Comparison of ENCODE assay signal across 19 cellular contexts in genomic region chr21:26554365-26554764, GRCh38. TPM values are rescaled to one million over a fixed set of nuclear protein-coding genes. Genes with fewer than 3 reads are reported as not detected.
"Had no signal": no experiment of that assay in that cellular context is flagged by ENCODE, and none has a peak within 500 bp of the region (broad histone marks: within the 10 kb centered on the region; RNA-seq: fewer than 3 reads in every experiment).

No MANE protein-coding gene starts in this region.

- H3K27me3 Mint-ChIP-seq: activated CD4-positive, alpha-beta T cell treated with anti-CD3 and anti-CD28 coated beads for 36 hours had no signal

- H3K4me3 Mint-ChIP-seq: activated CD4-positive, alpha-beta T cell treated with anti-CD3 and anti-CD28 coated beads for 36 hours; activated naive CD8-positive, alpha-beta T cell; activated T-helper 1 cell treated with anti-CD3 and anti-CD28 coated beads, Interleukin-12 subunit alpha, Interleukin-12 subunit beta, Interleukin-2, Interleukin-4 antibody, amounts not matched to agents 30 ng/mL and 10 ng/mL and 1 ng/mL, durations not matched to agents 14 hours and 24 hours and 36 hours; natural killer cell; stimulated activated effector memory CD8-positive, alpha-beta T cell treated with anti-CD3 and anti-CD28 coated beads, Interleukin-12 subunit alpha, Interleukin-12 subunit beta, amount 100 ng/mL, for 72 hours; WTC11 had no signal

- H3K27ac Mint-ChIP-seq: activated CD4-positive, alpha-beta T cell treated with anti-CD3 and anti-CD28 coated beads for 36 hours; activated naive CD8-positive, alpha-beta T cell; activated T-helper 1 cell treated with anti-CD3 and anti-CD28 coated beads, Interleukin-12 subunit alpha, Interleukin-12 subunit beta, Interleukin-2, Interleukin-4 antibody, amounts not matched to agents 30 ng/mL and 10 ng/mL and 1 ng/mL, durations not matched to agents 14 hours and 24 hours and 36 hours; natural killer cell; stimulated activated effector memory CD8-positive, alpha-beta T cell treated with anti-CD3 and anti-CD28 coated beads, Interleukin-12 subunit alpha, Interleukin-12 subunit beta, amount 100 ng/mL, for 72 hours; WTC11 had no signal

- H3K4me3 ChIP-seq: gastroesophageal sphincter, lung, ovary, sigmoid colon, stomach, upper lobe of left lung had no signal

- H3K9me3 ChIP-seq: gastroesophageal sphincter, ovary, sigmoid colon, stomach, upper lobe of left lung had no signal

- H3K4me1 ChIP-seq: gastroesophageal sphincter, sigmoid colon, stomach had no signal

- H3K4me1 Mint-ChIP-seq: activated CD4-positive, alpha-beta T cell treated with anti-CD3 and anti-CD28 coated beads for 36 hours; natural killer cell; stimulated activated effector memory CD8-positive, alpha-beta T cell treated with anti-CD3 and anti-CD28 coated beads, Interleukin-12 subunit alpha, Interleukin-12 subunit beta, amount 100 ng/mL, for 72 hours had no signal

- H3K36me3 Mint-ChIP-seq: activated naive CD8-positive, alpha-beta T cell; natural killer cell; stimulated activated effector memory CD8-positive, alpha-beta T cell treated with anti-CD3 and anti-CD28 coated beads, Interleukin-12 subunit alpha, Interleukin-12 subunit beta, amount 100 ng/mL, for 72 hours had no signal

- ATAC-seq: activated CD4-positive, alpha-beta T cell treated with anti-CD3 and anti-CD28 coated beads for 36 hours; esophagus mucosa; gastroesophageal sphincter; left cardiac atrium; natural killer cell; stimulated activated effector memory CD8-positive, alpha-beta T cell treated with anti-CD3 and anti-CD28 coated beads, Interleukin-12 subunit alpha, Interleukin-12 subunit beta, amount 100 ng/mL, for 72 hours; WTC11 had no signal

- H3K9me3 Mint-ChIP-seq: activated T-helper 1 cell treated with anti-CD3 and anti-CD28 coated beads, Interleukin-12 subunit alpha, Interleukin-12 subunit beta, Interleukin-2, Interleukin-4 antibody, amounts not matched to agents 30 ng/mL and 10 ng/mL and 1 ng/mL, durations not matched to agents 14 hours and 24 hours and 36 hours had no signal

- H3K27me3 ChIP-seq: gastroesophageal sphincter, ovary, sigmoid colon, stomach, upper lobe of left lung had no signal

- H3K27ac ChIP-seq: gastroesophageal sphincter, ovary, sigmoid colon, stomach had no signal

- DNase-seq: activated CD4-positive, alpha-beta T cell treated with anti-CD3 and anti-CD28 coated beads for 36 hours; activated CD4-positive, alpha-beta T cell treated with anti-CD3 and anti-CD28 coated beads, Interleukin-2, amount 50 U/mL, for 48 hours; activated T-cell treated with anti-CD3 and anti-CD28 coated beads for 4 hours; amniotic stem cell; effector CD4-positive, alpha-beta T cell; left cardiac atrium; natural killer cell; ovary; sigmoid colon; stimulated activated CD4-positive, alpha-beta T cell treated with anti-CD3 and anti-CD28 coated beads, Interleukin-4, amount 100 ng/mL, for 24 hours; stomach; upper lobe of left lung had no signal

- H3K36me3 ChIP-seq: gastroesophageal sphincter, ovary, sigmoid colon, stomach, upper lobe of left lung had no signal

RNA-seq across cellular contexts. Expression of gene CYYR1, which starts 18.7 kb away (rescaled TPM):
- total RNA-seq: activated CD4-positive, alpha-beta T cell treated with anti-CD3 and anti-CD28 coated beads for 36 hours; activated T-helper 1 cell treated with anti-CD3 and anti-CD28 coated beads, Interleukin-12 subunit alpha, Interleukin-12 subunit beta, Interleukin-2, Interleukin-4 antibody, amounts not matched to agents 30 ng/mL and 10 ng/mL and 1 ng/mL, durations not matched to agents 14 hours and 24 hours and 36 hours; natural killer cell had no signal
